In genomic region chr11:126115253-126115540, GRCh38 we compare ENCODE assay signal across 9 cellular contexts. TPM values are rescaled to one million over a fixed set of nuclear protein-coding genes. Genes with fewer than 3 reads are reported as not detected.
DNase-seq lines count a peak whose midpoint lies in the region; ATAC-seq and TF ChIP-seq lines count a peak whose summit lies in the region.
"Had no signal": no experiment of that assay in that cellular context is flagged by ENCODE, and none has a peak within 500 bp of the region (broad histone marks: within the 10 kb centered on the region; RNA-seq: fewer than 3 reads in every experiment).

No MANE protein-coding gene starts in this region.

- H3K36me3 Mint-ChIP-seq in activated T-helper 17 cell treated with anti-CD3 and anti-CD28 coated beads, Interleukin-2, amount 50 U/mL, for 72 hours (ENCODE audit: low read depth) = no peaks in the 10 kb centered on the region
- H3K36me3 Mint-ChIP-seq: naive B cell had no signal

- H3K27ac ChIP-seq in HEK293 (ENCODE audit: extremely low read depth, low read depth, low read length) (peak overlapping the region; percentile 52), Panc1 (ENCODE audit: low read length) (peak overlapping the region; percentile 79), right cardiac atrium (ENCODE audit: low read length) (peak overlapping the region; percentile 89), smooth muscle cell (ENCODE audit: low read depth) (no peak overlapping the region)

- CTCF ChIA-PET in HEK293 (lab: Yijun Ruan, JAX) (interaction anchor here (0.6 to 1.3 kb wide), 5 partner anchors 39 to 82 kb away, joined by 3 to 4 read pairs (median 3); no protein-coding TSS in a partner anchor), Panc1 (lab: Charles Lee) (interaction anchor here (1.6 kb wide), 1 partner anchor 11 kb away, joined by 9 read pairs; no protein-coding TSS in a partner anchor)

- intact Hi-C loops in Panc1 (cut with micrococcal nuclease; ENCODE audit: unreplicated experiment) = no loop called here
- intact Hi-C loops in right cardiac atrium (cut with DNase I) = no loop called here

- POLR2A ChIA-PET in HEK293 (lab: Yijun Ruan, JAX) = interaction anchor here (1.5 to 2.5 kb wide), 4 partner anchors 11 to 53 kb away, joined by 3 to 11 read pairs (median 5); no protein-coding TSS in a partner anchor
- POLR2A ChIA-PET in Panc1 (lab: Charles Lee) = interaction anchor here (0.6 kb wide), 1 partner anchor 201 kb away, joined by 3 read pairs; no protein-coding TSS in a partner anchor

- peaks cover 4% of the 10 kb centered on the region for H3F3A ChIP-seq in smooth muscle cell (ENCODE audit: low read depth)

- DNase-seq in Panc1 (ENCODE audit: low read depth, low spot score) (no peak), right cardiac atrium (peak; percentile 81 to 93 (median 92)), smooth muscle cell (lab: John Stamatoyannopoulos, UW; ENCODE audit: unreplicated experiment) (no peak), NK-92 (lab: John Stamatoyannopoulos, UW; ENCODE audit: unreplicated experiment) (no peak)
- DNase-seq: naive B cell had no signal

- H3K4me3 ChIP-seq in HEK293 (ENCODE audit: low read depth, low read length) (no peak overlapping the region), Panc1 (ENCODE audit: low read depth in 2 of 2, low read length in 2 of 2) (no peak overlapping the region), right cardiac atrium (ENCODE audit: low read length) (no peak overlapping the region), smooth muscle cell (no peak overlapping the region)

- H3K27me3 Mint-ChIP-seq in activated T-helper 17 cell treated with anti-CD3 and anti-CD28 coated beads, Interleukin-2, amount 50 U/mL, for 72 hours = no peaks in the 10 kb centered on the region

- no TSS peak for BruUV-seq in Panc1 (replicated peaks; lab: Mats Ljungman, UMichigan)

- H3K79me2 ChIP-seq in smooth muscle cell (ENCODE audit: low read depth) = no peaks in the 10 kb centered on the region

- no peaks in the 10 kb centered on the region for H3K36me3 ChIP-seq in HEK293 (ENCODE audit: control insufficient read depth in 2 of 2, insufficient read depth in 1 of 2, low read length in 2 of 2)
- H3K36me3 ChIP-seq in Panc1 (ENCODE audit: control insufficient read depth, insufficient read depth, low read length) = no peaks in the 10 kb centered on the region
- H3K36me3 ChIP-seq in smooth muscle cell (ENCODE audit: low read depth) = no peaks in the 10 kb centered on the region

- H3K4me2 ChIP-seq in smooth muscle cell = peak overlapping the region; percentile 22

- no peaks in the 10 kb centered on the region for H4K20me1 ChIP-seq in smooth muscle cell (ENCODE audit: low read depth)

- H3K9me3 ChIP-seq in HEK293 (ENCODE audit: control insufficient read depth, insufficient read depth, low read depth, low read length) = no peaks in the 10 kb centered on the region
- no peaks in the 10 kb centered on the region for H3K9me3 ChIP-seq in Panc1 (ENCODE audit: control insufficient read depth, insufficient read depth, low read depth, low read length)
- H3K9me3 ChIP-seq in right cardiac atrium (ENCODE audit: control insufficient read depth, low read length) = no peaks in the 10 kb centered on the region
- H3K9me3 ChIP-seq in smooth muscle cell (replicated peaks; ENCODE audit: low read depth) = no peaks in the 10 kb centered on the region

- no peak overlapping the region for H3K9ac ChIP-seq in smooth muscle cell (ENCODE audit: low read depth)

- WGBS in right cardiac atrium = 9% methylated on average over 2 of the region's 2 CpGs
- 22% methylated on average over 2 of the region's 2 CpGs for WGBS in smooth muscle cell (ENCODE audit: low lambda C conversion rate)

- 0 out of 2 replicates have a peak, but pooled peaks have one; percentile 3 for ATAC-seq in Panc1
- peak; percentile 54 to 63 for ATAC-seq in right cardiac atrium
- no peak for ATAC-seq in activated T-helper 17 cell treated with anti-CD3 and anti-CD28 coated beads, Interleukin-2, amount 50 U/mL, for 72 hours (replicated peaks)
- no peak for ATAC-seq in GM18909 (IDR thresholded peaks at IDR 0.05; ENCODE audit: poor library complexity, unreplicated experiment)
- no peak for ATAC-seq in HG03457 (IDR thresholded peaks at IDR 0.05; ENCODE audit: unreplicated experiment)

- TF ChIP-seq CTCF in HEK293 (tag by site-specific recombination; IDR thresholded peaks at IDR 0.05) = no peak
- TF ChIP-seq CTCF in Panc1 (IDR thresholded peaks at IDR 0.05) = no peak
- no peak for TF ChIP-seq CTCF in smooth muscle cell (IDR thresholded peaks at IDR 0.05; ENCODE audit: borderline replicate concordance, insufficient read depth, poor library complexity, severe bottlenecking)

- no peak overlapping the region for H3K27ac Mint-ChIP-seq in activated T-helper 17 cell treated with anti-CD3 and anti-CD28 coated beads, Interleukin-2, amount 50 U/mL, for 72 hours

- H3K4me3 Mint-ChIP-seq in activated T-helper 17 cell treated with anti-CD3 and anti-CD28 coated beads, Interleukin-2, amount 50 U/mL, for 72 hours = no peak overlapping the region
- H3K4me3 Mint-ChIP-seq: naive B cell had no signal

- H3K9me3 Mint-ChIP-seq in activated T-helper 17 cell treated with anti-CD3 and anti-CD28 coated beads, Interleukin-2, amount 50 U/mL, for 72 hours = no peaks in the 10 kb centered on the region
- H3K9me3 Mint-ChIP-seq: naive B cell had no signal

- in situ Hi-C loops in Panc1 (cut with HindIII; ENCODE audit: low pct_unique_long_range_greater_than_20kb, low sequenced_read_pairs) = no loop called here

- no peak overlapping the region for H2AFZ ChIP-seq in smooth muscle cell (ENCODE audit: low read depth)

- H3K4me1 ChIP-seq in HEK293 (ENCODE audit: control insufficient read depth, insufficient read depth, low read length) (peaks cover 24% of the 10 kb centered on the region), Panc1 (ENCODE audit: control insufficient read depth, insufficient read depth, low read length) (peaks cover 41% of the 10 kb centered on the region), right cardiac atrium (ENCODE audit: control insufficient read depth, insufficient read depth, low read length) (peaks cover 34% of the 10 kb centered on the region), smooth muscle cell (ENCODE audit: low read depth) (peaks cover 4% of the 10 kb centered on the region)

- no peaks in the 10 kb centered on the region for H3K27me3 ChIP-seq in Panc1 (ENCODE audit: control insufficient read depth, insufficient read depth, low read length)
- no peaks in the 10 kb centered on the region for H3K27me3 ChIP-seq in right cardiac atrium (ENCODE audit: control insufficient read depth, insufficient read depth)
- no peaks in the 10 kb centered on the region for H3K27me3 ChIP-seq in smooth muscle cell (ENCODE audit: low read depth)

- H3K4me1 Mint-ChIP-seq in activated T-helper 17 cell treated with anti-CD3 and anti-CD28 coated beads, Interleukin-2, amount 50 U/mL, for 72 hours = no peaks in the 10 kb centered on the region
- H3K4me1 Mint-ChIP-seq: naive B cell had no signal

TF ChIP-seq in HEK293, 187 proteins besides CTCF, POLR2A, EP300 and RAD21 (continues in another document):
- TF ChIP-seq ZXDB (tag by site-specific recombination; IDR thresholded peaks at IDR 0.05) = no peak
- TF ChIP-seq ZNF626 (tag by site-specific recombination; IDR thresholded peaks at IDR 0.05) = no peak
- TF ChIP-seq ZNF555 (tag by site-specific recombination; conservative IDR thresholded peaks at IDR 0.05) = no peak
- TF ChIP-seq TSHZ1 (tag by site-specific recombination; IDR thresholded peaks at IDR 0.05; ENCODE audit: borderline replicate concordance) = no peak
- TF ChIP-seq ZNF341 (tag by site-specific recombination; IDR thresholded peaks at IDR 0.05; ENCODE audit: low read depth) = peak; percentile 71
- TF ChIP-seq ZFP3 (tag by site-specific recombination; IDR thresholded peaks at IDR 0.05; ENCODE audit: low read depth) = no peak

RNA-seq across cellular contexts. Expression of gene CDON, which starts 52.5 kb away (rescaled TPM):
- total RNA-seq in Panc1 (2021; ENCODE audit: unreplicated experiment) (17.1 TPM), right cardiac atrium (10 to 100 TPM; 18.4 to 32.2 (median 23.5) TPM), smooth muscle cell (14.8 and 21.1 TPM in 2 replicates)
- 7.4 TPM for polyA plus RNA-seq in Panc1 (2012; ENCODE audit: insufficient read length)
- polyA plus RNA-seq in right cardiac atrium (4.4 TPM), smooth muscle cell (1.6 and 7.0 TPM in 2 replicates)
- total RNA-seq in activated T-helper 17 cell treated with anti-CD3 and anti-CD28 coated beads, Interleukin-2, amount 50 U/mL, for 72 hours = 1 to 10 TPM; 1.8 to 2.6 TPM

Comparison
In these comparisons a context has a peak if more than half of its experiments do, and no peak if none do; other contexts are left out.
1. ATAC-seq: peak in Panc1 (single experiment) and right cardiac atrium (2 of 2); none in activated T-helper 17 cell treated with anti-CD3 and anti-CD28 coated beads, Interleukin-2, amount 50 U/mL, for 72 hours (single experiment), GM18909 (single experiment) and HG03457 (single experiment).
2. DNase-seq: peak in right cardiac atrium (3 of 3); none in Panc1 (single experiment), smooth muscle cell (single experiment) and NK-92 (single experiment).